Comparison of ENCODE assay signal across 8 cellular contexts in the genomic region with DNA sequence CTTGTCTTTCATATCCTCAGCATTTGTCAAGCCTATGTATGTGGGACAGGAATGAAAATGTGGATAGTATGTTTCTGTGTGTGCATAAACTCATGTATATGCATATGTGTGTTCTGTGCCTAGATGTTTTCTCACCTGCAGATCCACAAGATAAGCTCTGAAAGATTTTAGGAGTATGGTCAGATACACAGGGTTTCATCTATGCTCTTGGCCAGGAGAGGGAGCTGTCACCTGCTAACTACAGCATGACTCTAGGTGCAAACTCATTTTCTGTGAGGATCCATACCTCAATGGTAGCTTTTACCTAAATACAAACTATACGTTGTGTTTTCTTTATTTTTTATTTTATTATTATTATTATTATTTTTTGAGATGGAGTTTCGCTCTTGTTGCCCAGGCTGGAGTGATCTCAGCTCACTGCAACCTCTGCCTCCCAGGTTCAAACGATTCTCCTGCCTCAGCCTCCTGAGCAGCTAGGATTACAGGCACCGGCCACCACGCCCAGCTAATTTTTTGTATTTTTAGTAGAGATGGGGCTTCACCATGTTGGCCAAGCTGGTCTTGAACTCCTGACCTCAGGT. TPM values are rescaled to one million over a fixed set of nuclear protein-coding genes. Genes with fewer than 3 reads are reported as not detected.
A peak's percentile ranks its signal among the peaks of the same experiment; 100 is the strongest.
DNase-seq lines count a peak whose midpoint lies in the region; TF ChIP-seq lines count a peak whose summit lies in the region.
"Not testable (repeated sequence)": the region's sequence is repeated elsewhere in the genome, so short reads cannot be mapped to it uniquely, and the experiment has no call there.

No MANE protein-coding gene starts in this region.

- H3K27me3 ChIP-seq in GM23248 (replicated peaks; ENCODE audit: insufficient read depth); KMS-11 (ENCODE audit: insufficient read depth, low read depth); stomach: not testable (repeated sequence)

- not testable (repeated sequence) for H3K9me2 ChIP-seq in GM23248 (ENCODE audit: insufficient read depth)

- H3K27ac Mint-ChIP-seq in nephron: not testable (repeated sequence)

- H3K4me1 Mint-ChIP-seq in nephron: not testable (repeated sequence)

- TF ChIP-seq POLR2A in stomach (IDR thresholded peaks at IDR 0.05): not testable (repeated sequence)

- not testable (repeated sequence) for H3K4me1 ChIP-seq in GM23248 (ENCODE audit: insufficient read depth); KMS-11 (ENCODE audit: low read depth, poor library complexity, severe bottlenecking); stomach

- H3K9me3 ChIP-seq in GM23248 (ENCODE audit: low read depth); stomach: not testable (repeated sequence)

- H3K4me2 ChIP-seq in GM23248 (ENCODE audit: unreplicated experiment); KMS-11: not testable (repeated sequence)

- H3K27me3 Mint-ChIP-seq in nephron (ENCODE audit: low read depth): not testable (repeated sequence)

- not testable (repeated sequence) for TF ChIP-seq EP300 in stomach (IDR thresholded peaks at IDR 0.05)

- H3K36me3 Mint-ChIP-seq in nephron (ENCODE audit: low read depth): not testable (repeated sequence)

- not testable (repeated sequence) for H3K9ac ChIP-seq in GM23248, KMS-11

- not testable (repeated sequence) for H3K4me3 ChIP-seq in GM23248; KMS-11 (IDR thresholded peaks at IDR 0.05; ENCODE audit: insufficient read depth, low read depth, low read length); fibroblast of mammary gland (ENCODE audit: control insufficient read depth, low read depth, low read length); stomach

- WGBS in GM23248 (ENCODE audit: low coverage in 1 of 2, low lambda C conversion rate in 2 of 2, missing lambda C conversion rate in 2 of 2), 2 experiments: 54 to 60% methylated on average over 5 of the region's 5 CpGs
- 61 to 80% (median 76%) methylated on average over 5 of the region's 5 CpGs for WGBS in stomach, 5 donors

- H3K4me3 Mint-ChIP-seq in nephron: not testable (repeated sequence)

- in situ Hi-C loops in GM23248 (cut with MboI): loop anchor here (5.0 kb wide), 1 partner anchor 55 kb away; no protein-coding TSS in a partner anchor

- peak; percentile 77 for DNase-seq in ELR (ENCODE audit: low read depth)
- DNase-seq in GM23248: peak; percentile 76
- peak; percentile 11 to 45 for DNase-seq in SHP77 (lab: John Stamatoyannopoulos, UW)
- DNase-seq in activated T-helper 1 cell treated with anti-CD3 and anti-CD28 coated beads, Interleukin-2, amount 50 U/mL, for 16 hours (ENCODE audit: low read depth in 1 of 2, low spot score in 1 of 2): peak; percentile 19 to 31
- DNase-seq in fibroblast of mammary gland (ENCODE audit: low read depth): peak; percentile 71
- peak; percentile 47 for DNase-seq in stomach

- H3F3A ChIP-seq in GM23248 (ENCODE audit: insufficient read depth): not testable (repeated sequence)

- H4K20me1 ChIP-seq in GM23248 (ENCODE audit: insufficient read depth); KMS-11 (ENCODE audit: insufficient read depth): not testable (repeated sequence)

- not testable (repeated sequence) for H3K79me2 ChIP-seq in GM23248 (ENCODE audit: insufficient read depth); KMS-11 (ENCODE audit: insufficient read depth, low read depth)

- TF ChIP-seq CTCF in KMS-11 (conservative IDR thresholded peaks at IDR 0.05; ENCODE audit: low read depth, low read length) (peak; percentile 61), fibroblast of mammary gland (conservative IDR thresholded peaks at IDR 0.05; ENCODE audit: control insufficient read depth, insufficient read depth, low read depth, low read length) (peak; percentile 89), nephron (IDR thresholded peaks at IDR 0.05; ENCODE audit: unreplicated experiment in 3 of 3) (peak; percentile 52 to 57 (median 54)), stomach (IDR thresholded peaks at IDR 0.05) (peak in 5 of 7 experiments; percentile 46 to 75 (median 65))

- H3K27ac ChIP-seq in GM23248, KMS-11, stomach: not testable (repeated sequence)

- H3K9me3 Mint-ChIP-seq in nephron: not testable (repeated sequence)

- intact Hi-C loops in stomach (cut with DNase I; ENCODE audit: low total_unique reads): loop anchor here (5.0 kb wide), 1 partner anchor 80 kb away; no protein-coding TSS in a partner anchor

- not testable (repeated sequence) for H3K36me3 ChIP-seq in GM23248 (ENCODE audit: low read depth); KMS-11 (ENCODE audit: insufficient read depth); stomach

- not testable (repeated sequence) for H2AFZ ChIP-seq in GM23248; KMS-11 (ENCODE audit: low read depth)

RNA-seq across cellular contexts. Expression of a gene that starts 44.1 kb away (rescaled TPM):
- total RNA-seq in GM23248 (2014; rRNA removed; shearing (Covaris generic)): 986 and 1,002 TPM in 2 replicates
- polyA plus RNA-seq in GM23248 (2016; fragmentation: Nextera tagmentation; extraction: Ambion mirVana) (1,010 and 1,013 TPM in 2 replicates), stomach (1,000 to 10,000 TPM in 1 of 3 donors, 100 to 1,000 TPM in 2; 150 to 1,131 (median 155) TPM)
- total RNA-seq in stomach: 100 to 1,000 TPM in 2 of 5 donors, 10 to 100 TPM in 3; 34.2 to 168 (median 67.4) TPM

Comparison
In these comparisons a context has a peak if more than half of its experiments do, and no peak if none do; other contexts are left out.
1. DNase-seq: peak in every context shown above with its lines; median percentile 77 in ELR; 76 in GM23248; 71 in fibroblast of mammary gland; 47 in stomach; 28 in SHP77; 25 in activated T-helper 1 cell treated with anti-CD3 and anti-CD28 coated beads, Interleukin-2, amount 50 U/mL, for 16 hours.